17 cellular contexts compared by ENCODE assay signal in the genomic region with DNA sequence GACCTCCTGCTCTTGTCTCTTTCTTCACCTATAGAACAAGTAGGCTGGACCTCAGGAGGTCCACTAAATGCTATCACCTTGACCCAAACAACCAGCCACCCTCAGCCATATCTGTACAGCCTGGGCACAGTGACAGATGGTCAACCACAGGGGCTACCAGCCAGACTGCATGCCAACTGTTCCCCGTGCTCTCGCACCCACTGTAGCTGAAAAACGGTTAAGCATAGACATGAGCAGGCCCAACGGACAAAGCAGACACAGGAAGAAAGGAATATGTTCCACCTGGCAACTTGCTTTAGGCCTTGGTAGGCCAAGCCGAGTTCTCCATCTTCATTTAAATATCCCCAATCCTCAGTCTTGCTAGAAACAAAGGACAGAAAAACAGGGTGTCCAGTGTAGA. TPM values are rescaled to one million over a fixed set of nuclear protein-coding genes. Genes with fewer than 3 reads are reported as not detected.
DNase-seq lines count a peak whose midpoint lies in the region; ATAC-seq, FAIRE-seq and TF ChIP-seq lines count a peak whose summit lies in the region.
"Had no signal": no experiment of that assay in that cellular context is flagged by ENCODE, and none has a peak within 500 bp of the region (broad histone marks: within the 10 kb centered on the region; RNA-seq: fewer than 3 reads in every experiment).

No MANE protein-coding gene starts in this region.

- no peaks in the 10 kb centered on the region for H3K36me3 Mint-ChIP-seq in CD4-positive, CD25-positive, alpha-beta regulatory T cell
- no peaks in the 10 kb centered on the region for H3K36me3 Mint-ChIP-seq in glutamatergic neuron (ENCODE audit: unreplicated experiment)
- H3K36me3 Mint-ChIP-seq: CD8-positive, alpha-beta memory T cell had no signal

- no peak overlapping the region for H3K4me3 ChIP-seq in CD4-positive, CD25-positive, alpha-beta regulatory T cell (ENCODE audit: low read depth, low read length)
- H3K4me3 ChIP-seq: BLaER1 treated with 17β-estradiol and CSF1 and Interleukin-3, amounts not matched to agents 10 nM and 100 nM; GM23248; HAP-1 had no signal

- ATAC-seq in CD4-positive, CD25-positive, alpha-beta regulatory T cell (ENCODE audit: low read depth in 2 of 2) = no peak
- ATAC-seq in GM18909 (IDR thresholded peaks at IDR 0.05; ENCODE audit: poor library complexity, unreplicated experiment) = no peak

- no peak for TF ChIP-seq POLR2A in GM12892 (IDR thresholded peaks at IDR 0.05; ENCODE audit: low read depth, low read length)

- H3K4me3 Mint-ChIP-seq in CD4-positive, CD25-positive, alpha-beta regulatory T cell = no peak overlapping the region
- peak overlapping the region; percentile 42 for H3K4me3 Mint-ChIP-seq in glutamatergic neuron (ENCODE audit: unreplicated experiment)
- H3K4me3 Mint-ChIP-seq: B cell; CD8-positive, alpha-beta memory T cell had no signal

- H3K27me3 Mint-ChIP-seq in CD4-positive, CD25-positive, alpha-beta regulatory T cell = no peaks in the 10 kb centered on the region
- no peaks in the 10 kb centered on the region for H3K27me3 Mint-ChIP-seq in glutamatergic neuron (ENCODE audit: unreplicated experiment)
- H3K27me3 Mint-ChIP-seq: B cell had no signal

- H3K4me1 ChIP-seq in CD4-positive, CD25-positive, alpha-beta regulatory T cell (ENCODE audit: control insufficient read depth, insufficient read depth, low read length, poor library complexity, severe bottlenecking) = no peaks in the 10 kb centered on the region
- H3K4me1 ChIP-seq: HAP-1 had no signal

- in situ Hi-C loops in GM13977 (cut with MboI; ENCODE audit: low pct_unique_long_range_greater_than_20kb, low sequenced_read_pairs, unreplicated experiment) = loop anchor here (10.0 kb wide), 1 partner anchor 352 kb away; no protein-coding TSS in a partner anchor

- peak overlapping the region in 2 of 3 donors; percentile 21 to 79 for H3K27ac Mint-ChIP-seq in CD4-positive, CD25-positive, alpha-beta regulatory T cell
- H3K27ac Mint-ChIP-seq in glutamatergic neuron (ENCODE audit: unreplicated experiment) = no peak overlapping the region
- H3K27ac Mint-ChIP-seq: B cell; CD8-positive, alpha-beta memory T cell had no signal

- FAIRE-seq in GM12892 (lab: Jason Lieb, UNC) = no peak

- H3K9me3 ChIP-seq in CD4-positive, CD25-positive, alpha-beta regulatory T cell (ENCODE audit: control insufficient read depth in 2 of 2, low read length in 2 of 2) = no peaks in the 10 kb centered on the region
- H3K9me3 ChIP-seq: BLaER1 treated with 17β-estradiol and CSF1 and Interleukin-3, amounts not matched to agents 10 nM and 100 nM; HAP-1 had no signal

- no peaks in the 10 kb centered on the region for H3K36me3 ChIP-seq in CD4-positive, CD25-positive, alpha-beta regulatory T cell (ENCODE audit: control insufficient read depth, insufficient read depth, low read length)
- H3K36me3 ChIP-seq: BLaER1 treated with 17β-estradiol and CSF1 and Interleukin-3, amounts not matched to agents 10 nM and 100 nM; HAP-1 had no signal

- H3K27me3 ChIP-seq in CD4-positive, CD25-positive, alpha-beta regulatory T cell (ENCODE audit: control insufficient read depth, insufficient read depth, low read length) = no peaks in the 10 kb centered on the region
- H3K27me3 ChIP-seq: BLaER1 treated with 17β-estradiol and CSF1 and Interleukin-3, amounts not matched to agents 10 nM and 100 nM had no signal

- TF ChIP-seq CTCF in glutamatergic neuron (IDR thresholded peaks at IDR 0.05; ENCODE audit: partially characterized antibody, unreplicated experiment) (no peak), GM13977 (IDR thresholded peaks at IDR 0.05; ENCODE audit: extremely low read depth, insufficient read depth, missing control alignments) (no peak)

- no peaks in the 10 kb centered on the region for H3K4me1 Mint-ChIP-seq in CD4-positive, CD25-positive, alpha-beta regulatory T cell
- peaks cover 21% of the 10 kb centered on the region for H3K4me1 Mint-ChIP-seq in glutamatergic neuron (ENCODE audit: low read depth, unreplicated experiment)
- H3K4me1 Mint-ChIP-seq: B cell had no signal

- H3K27ac ChIP-seq in CD4-positive, CD25-positive, alpha-beta regulatory T cell (ENCODE audit: insufficient read depth, low read length, poor library complexity, severe bottlenecking) = no peak overlapping the region
- H3K27ac ChIP-seq: BLaER1 treated with 17β-estradiol and CSF1 and Interleukin-3, amounts not matched to agents 10 nM and 100 nM; GM23248; HL-60 had no signal

- no peaks in the 10 kb centered on the region for H3K9me3 Mint-ChIP-seq in CD4-positive, CD25-positive, alpha-beta regulatory T cell
- H3K9me3 Mint-ChIP-seq in glutamatergic neuron (ENCODE audit: unreplicated experiment) = peaks cover 4% of the 10 kb centered on the region
- H3K9me3 Mint-ChIP-seq: CD8-positive, alpha-beta memory T cell had no signal

- no peak for DNase-seq in CD4-positive, CD25-positive, alpha-beta regulatory T cell
- DNase-seq in DMS 273 treated with DMSO at 0.1 percent for 48 hours (lab: John Stamatoyannopoulos, UW) = peak; percentile 57
- peak; percentile 67 for DNase-seq in NCI-H69 (lab: John Stamatoyannopoulos, UW)
- no peak for DNase-seq in glutamatergic neuron
- DNase-seq in GM12892 (ENCODE audit: insufficient read length) = no peak
- no peak for DNase-seq in GM13977 (ENCODE audit: low spot score)
- DNase-seq: CD8-positive, alpha-beta memory T cell; COR-L47; DMS153; DMS79; GF-D8; GM23248 had no signal

RNA-seq across cellular contexts. Expression of gene ACAA2, which starts 43.2 kb away (rescaled TPM):
- 16.1 TPM for total RNA-seq in CD4-positive, CD25-positive, alpha-beta regulatory T cell
- 10 to 100 TPM; 68.7 to 91.9 (median 79.5) TPM for polyA plus RNA-seq in CD4-positive, CD25-positive, alpha-beta regulatory T cell
- total RNA-seq in glutamatergic neuron (ENCODE audit: unreplicated experiment) = 109 TPM
- 60.1 TPM for polyA plus RNA-seq in GM12892 (2012; ENCODE audit: missing spikeins)

Comparison
In these comparisons a context has a peak if more than half of its experiments do, and no peak if none do; other contexts are left out.
1. DNase-seq: peak in DMS 273 treated with DMSO at 0.1 percent for 48 hours (single experiment) and NCI-H69 (single experiment); none in CD4-positive, CD25-positive, alpha-beta regulatory T cell (0 of 3), glutamatergic neuron (single experiment), GM12892 (single experiment) and GM13977 (single experiment).